30 cellular contexts compared by ENCODE assay signal in the genomic region with DNA sequence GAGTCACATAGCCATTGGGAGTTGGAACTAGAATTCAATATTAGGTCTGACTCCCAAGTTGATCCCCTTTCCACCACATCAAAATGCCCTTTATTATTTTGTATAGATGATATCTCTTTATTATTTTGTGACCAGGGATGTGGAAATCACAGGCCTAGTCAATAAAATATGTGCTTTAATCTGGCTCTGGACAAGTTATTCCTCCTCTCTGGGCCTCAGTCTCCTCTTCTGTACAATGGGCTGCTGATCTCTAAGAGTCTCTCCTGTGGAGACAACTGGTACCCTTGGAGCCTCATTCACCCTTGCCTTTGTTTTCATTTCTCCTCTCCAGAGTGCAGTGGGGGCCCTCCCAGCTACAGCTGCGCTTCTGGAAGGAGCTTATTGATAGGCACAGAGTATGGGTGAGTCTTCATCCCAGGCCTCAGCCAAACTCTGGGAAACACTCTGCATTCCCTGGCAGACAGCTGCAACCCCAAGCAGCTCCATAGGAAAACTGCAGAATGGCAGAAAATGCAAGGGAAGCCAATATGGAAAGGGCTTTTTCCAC.
"Had no signal": no experiment of that assay in that cellular context is flagged by ENCODE, and none has a peak within 500 bp of the region (broad histone marks: within the 10 kb centered on the region; RNA-seq: fewer than 3 reads in every experiment).

No MANE protein-coding gene starts in this region.

- DNase-seq: head of caudate nucleus; hypothalamus; immature natural killer cell; kidney; left colon; left lung; lower lobe of right lung; mammary epithelial cell; mesendoderm; midbrain; mucosa of descending colon; naive thymus-derived CD4-positive, alpha-beta T cell; nucleus accumbens; pancreas; posterior cingulate gyrus; retina; right cardiac atrium; sigmoid colon; stimulated activated CD4-positive, alpha-beta T cell treated with anti-CD3 and anti-CD28 coated beads, Interleukin-4, amount 100 ng/mL, for 24 hours; stimulated activated naive CD4-positive, alpha-beta T cell had no signal

- H3K36me3 ChIP-seq: pancreas, prostate gland had no signal

- FAIRE-seq: islet of Langerhans, kidney, pancreas had no signal

- H3K4me3 ChIP-seq: left lung, lower lobe of right lung, mucosa of descending colon, pancreas, prostate gland, sigmoid colon, suprapubic skin, thoracic aorta, tibial nerve had no signal

- H3K27me3 ChIP-seq: left lung, pancreas, sigmoid colon, suprapubic skin, tibial nerve had no signal

- H3K9me3 Mint-ChIP-seq: immature natural killer cell; naive thymus-derived CD4-positive, alpha-beta T cell; natural killer cell treated with Interleukin-12 subunit alpha and Interleukin-12 subunit beta and Interleukin-15 and Interleukin-18, amount 100 ng/mL, for 72 hours; neural crest cell; stimulated activated effector memory CD8-positive, alpha-beta T cell treated with anti-CD3 and anti-CD28 coated beads, Interleukin-12 subunit alpha, Interleukin-12 subunit beta, amount 100 ng/mL, for 72 hours; stimulated activated naive CD8-positive, alpha-beta T cell treated with anti-CD3 and anti-CD28 coated beads, Interleukin-15, Interleukin-2, amounts not matched to agents 100 ng/mL and 50 ng/mL, for 24 hours; type B pancreatic cell had no signal

- H3K36me3 Mint-ChIP-seq: natural killer cell treated with Interleukin-12 subunit alpha and Interleukin-12 subunit beta and Interleukin-15 and Interleukin-18, amount 100 ng/mL, for 72 hours; type B pancreatic cell had no signal

- H3K27me3 Mint-ChIP-seq: natural killer cell treated with Interleukin-12 subunit alpha and Interleukin-12 subunit beta and Interleukin-15 and Interleukin-18, amount 100 ng/mL, for 72 hours; stimulated activated naive CD8-positive, alpha-beta T cell treated with anti-CD3 and anti-CD28 coated beads, Interleukin-15, Interleukin-2, amounts not matched to agents 100 ng/mL and 50 ng/mL, for 24 hours; type B pancreatic cell had no signal

- H3K9me3 ChIP-seq: left lung, lower lobe of right lung, mucosa of descending colon, pancreas, prostate gland, sigmoid colon, suprapubic skin, thoracic aorta, tibial nerve had no signal

- H3K4me1 ChIP-seq: prostate gland had no signal

- H3K27ac Mint-ChIP-seq: immature natural killer cell; naive thymus-derived CD4-positive, alpha-beta T cell; stimulated activated effector memory CD8-positive, alpha-beta T cell treated with anti-CD3 and anti-CD28 coated beads, Interleukin-12 subunit alpha, Interleukin-12 subunit beta, amount 100 ng/mL, for 72 hours; stimulated activated naive CD8-positive, alpha-beta T cell treated with anti-CD3 and anti-CD28 coated beads, Interleukin-15, Interleukin-2, amounts not matched to agents 100 ng/mL and 50 ng/mL, for 24 hours; type B pancreatic cell had no signal

- H3K27ac ChIP-seq: left lung, lower lobe of right lung, pancreas, prostate gland, sigmoid colon, suprapubic skin, thoracic aorta, tibial nerve had no signal

- H3K4me3 Mint-ChIP-seq: immature natural killer cell; naive thymus-derived CD4-positive, alpha-beta T cell; natural killer cell treated with Interleukin-12 subunit alpha and Interleukin-12 subunit beta and Interleukin-15 and Interleukin-18, amount 100 ng/mL, for 72 hours; stimulated activated effector memory CD8-positive, alpha-beta T cell treated with anti-CD3 and anti-CD28 coated beads, Interleukin-12 subunit alpha, Interleukin-12 subunit beta, amount 100 ng/mL, for 72 hours; stimulated activated naive CD8-positive, alpha-beta T cell treated with anti-CD3 and anti-CD28 coated beads, Interleukin-15, Interleukin-2, amounts not matched to agents 100 ng/mL and 50 ng/mL, for 24 hours; type B pancreatic cell had no signal

- ATAC-seq: left colon; left lung; lower lobe of right lung; mucosa of descending colon; naive thymus-derived CD4-positive, alpha-beta T cell; natural killer cell treated with Interleukin-12 subunit alpha and Interleukin-12 subunit beta and Interleukin-15 and Interleukin-18, amount 100 ng/mL, for 72 hours; pancreas; right cardiac atrium; stimulated activated effector memory CD8-positive, alpha-beta T cell treated with anti-CD3 and anti-CD28 coated beads, Interleukin-12 subunit alpha, Interleukin-12 subunit beta, amount 100 ng/mL, for 72 hours had no signal
